10 cellular contexts compared by ENCODE assay signal in the genomic region with DNA sequence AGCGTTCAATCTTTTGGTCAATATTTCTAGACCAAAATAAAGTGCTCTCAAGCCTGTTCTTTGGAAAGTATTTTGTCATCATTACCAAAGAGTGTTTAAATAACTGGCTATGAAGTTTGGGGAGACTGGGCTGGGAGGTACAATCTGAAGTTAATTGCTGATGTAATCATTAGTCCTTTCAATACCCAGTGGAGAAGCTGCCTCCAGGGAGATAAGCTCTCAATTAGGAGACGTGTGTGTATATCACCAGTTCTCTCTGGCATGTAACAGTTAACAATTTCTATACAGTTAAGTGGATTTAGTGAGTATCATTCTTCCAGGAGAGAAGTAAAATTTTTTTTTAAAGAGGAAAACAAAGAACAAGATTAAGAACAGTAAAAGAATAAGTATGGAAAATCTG. TPM values are rescaled to one million over a fixed set of nuclear protein-coding genes. Genes with fewer than 3 reads are reported as not detected.
A peak's percentile ranks its signal among the peaks of the same experiment; 100 is the strongest.
DNase-seq lines count a peak whose midpoint lies in the region; ATAC-seq, FAIRE-seq and TF ChIP-seq lines count a peak whose summit lies in the region.
"Had no signal": no experiment of that assay in that cellular context is flagged by ENCODE, and none has a peak within 500 bp of the region (broad histone marks: within the 10 kb centered on the region; RNA-seq: fewer than 3 reads in every experiment).

No MANE protein-coding gene starts in this region.

- H3K23me2 ChIP-seq in H1 (ENCODE audit: low read depth, low read length) = peaks cover 15% of the 10 kb centered on the region

- H2BK120ac ChIP-seq in H1 (replicated peaks; ENCODE audit: low read depth, low read length) = no peak overlapping the region

- no peak overlapping the region for H3K4me3 ChIP-seq in PC-9
- H3K4me3 ChIP-seq in H1 (ENCODE audit: extremely low read depth in 1 of 4, insufficient read depth in 2 of 4, low read depth in 3 of 4, low read length in 4 of 4) = peak overlapping the region in 1 of 4 experiments; percentile 93; a peak in 4 of 8 replicates
- peak overlapping the region; percentile 95 for H3K4me3 ChIP-seq in thoracic aorta
- H3K4me3 ChIP-seq in lower leg skin (ENCODE audit: low read depth, poor library complexity, severe bottlenecking) = no peak overlapping the region

- H3K14ac ChIP-seq in H1 (ENCODE audit: insufficient read length) = no peak overlapping the region

- H3K56ac ChIP-seq in H1 (replicated peaks; ENCODE audit: insufficient read length, low read depth, low read length) = no peak overlapping the region

- no peak overlapping the region for H3K4me2 ChIP-seq in PC-9
- H3K4me2 ChIP-seq in H1 (ENCODE audit: insufficient read depth in 1 of 2, low read depth in 2 of 2, low read length in 2 of 2) = peak overlapping the region; percentile 89 to 100; a peak in 3 of 4 replicates

- H3K79me2 ChIP-seq in PC-9 (ENCODE audit: low read depth) (no peaks in the 10 kb centered on the region), H1 (ENCODE audit: control insufficient read depth in 1 of 2, insufficient read depth in 2 of 2, low read length in 2 of 2) (peaks cover 0 to 16% of the 10 kb centered on the region in 2 experiments; a peak in 2 of 4 replicates)

- H3K4me1 Mint-ChIP-seq in mesothelial cell of epicardium = peaks cover 63% of the 10 kb centered on the region

- H3K9me3 ChIP-seq in PC-9 (ENCODE audit: insufficient read depth, low read depth) (no peaks in the 10 kb centered on the region), H1 (ENCODE audit: insufficient read depth in 2 of 2, low read depth in 1 of 2, low read length in 1 of 2) (no peaks in the 10 kb centered on the region), thoracic aorta (no peaks in the 10 kb centered on the region)

- H3K4me3 Mint-ChIP-seq in mesothelial cell of epicardium = peak overlapping the region; percentile 65

- no peak for TF ChIP-seq RAD21 in H1 (IDR thresholded peaks at IDR 0.05 in 1 of 2, conservative IDR thresholded peaks at IDR 0.05 in 1 of 2; ENCODE audit: low read depth in 2 of 2, low read length in 2 of 2)

- no peak overlapping the region for H3K4ac ChIP-seq in H1 (replicated peaks; ENCODE audit: insufficient read length, low read depth, low read length)

- H3K27me3 Mint-ChIP-seq in mesothelial cell of epicardium (ENCODE audit: low read depth) = no peaks in the 10 kb centered on the region

- H3K4me1 ChIP-seq in PC-9 (replicated peaks; ENCODE audit: insufficient read depth) (peaks cover 26% of the 10 kb centered on the region), H1 (replicated peaks in 1 of 4; ENCODE audit: control insufficient read depth in 3 of 4, insufficient read depth in 4 of 4, low read length in 3 of 4) (peaks cover 5 to 13% (median 9%) of the 10 kb centered on the region in 4 experiments; a peak in 5 of 7 replicates), thoracic aorta (ENCODE audit: control insufficient read depth in 1 of 2, low read depth in 2 of 2) (peaks cover 32 to 50% of the 10 kb centered on the region in 2 donors)

- ATAC-seq in thoracic aorta (ENCODE audit: insufficient number of reproducible peaks, low FRiP score, low read depth) = no peak
- ATAC-seq in stimulated activated naive CD8-positive, alpha-beta T cell treated with anti-CD3 and anti-CD28 coated beads, Interleukin-15, Interleukin-2, amounts not matched to agents 100 U/mL and 50 U/mL, for 24 hours = no peak
- ATAC-seq in HG03457 (IDR thresholded peaks at IDR 0.05; ENCODE audit: unreplicated experiment) = no peak

- POLR2A ChIA-PET in PC-9 (lab: Charles Lee; ENCODE audit: unreplicated experiment) (interaction anchor here (0.7 kb wide), 1 partner anchor 82 kb away, joined by 3 read pairs; no protein-coding TSS in a partner anchor), H1 (lab: Charles Lee; ENCODE audit: partially characterized antibody) (interaction anchor here (5.3 to 5.5 kb wide), 2 partner anchors 8 to 21 kb away, joined by 34 read pairs; no protein-coding TSS in a partner anchor)

- no peaks in the 10 kb centered on the region for H3K36me3 ChIP-seq in PC-9 (ENCODE audit: low read depth)
- no peaks in the 10 kb centered on the region for H3K36me3 ChIP-seq in H1 (ENCODE audit: control insufficient read depth in 2 of 4, insufficient read depth in 4 of 4, low read length in 3 of 4)
- no peaks in the 10 kb centered on the region for H3K36me3 ChIP-seq in thoracic aorta

- no peak for FAIRE-seq in H1 (lab: Jason Lieb, UNC)
- FAIRE-seq: GM18507 had no signal

- peaks cover 22% of the 10 kb centered on the region; the same call in 1 of the 2 replicates for H3F3A ChIP-seq in PC-9 (ENCODE audit: insufficient read depth, low read depth)

- H2AK5ac ChIP-seq in H1 (ENCODE audit: low read depth, low read length) = no peak overlapping the region

- no peak overlapping the region for H2BK15ac ChIP-seq in H1 (ENCODE audit: low read length)

- no peak overlapping the region for H3K23ac ChIP-seq in H1 (ENCODE audit: insufficient read length)

- no peak overlapping the region for H2BK12ac ChIP-seq in H1 (ENCODE audit: low read depth, low read length)

- no peak overlapping the region for H3K18ac ChIP-seq in H1 (ENCODE audit: extremely low read depth, low read length)

- no peak for TF ChIP-seq POLR2A in H1 (IDR thresholded peaks at IDR 0.05; ENCODE audit: control extremely low read depth in 1 of 2, low read depth in 2 of 2, low read length in 2 of 2)
- no peak for TF ChIP-seq POLR2A in lower leg skin (IDR thresholded peaks at IDR 0.05)

- H3K9me3 Mint-ChIP-seq in mesothelial cell of epicardium = no peaks in the 10 kb centered on the region

- H3K27ac ChIP-seq in PC-9 (peak overlapping the region; percentile 69; the same call in 1 of the 2 replicates), H1 (ENCODE audit: low read depth, low read length) (no peak overlapping the region), thoracic aorta (peak overlapping the region; percentile 74 to 97)

- H4K20me1 ChIP-seq in PC-9 (ENCODE audit: insufficient read depth) (no peaks in the 10 kb centered on the region), H1 (replicated peaks in 1 of 2; ENCODE audit: control insufficient read depth in 1 of 2, insufficient read depth in 2 of 2, low read length in 2 of 2) (peaks cover 0 to 1% of the 10 kb centered on the region in 2 experiments)

- no peak overlapping the region for H4K8ac ChIP-seq in H1 (ENCODE audit: extremely low read depth, insufficient read depth, low read length)

- intact Hi-C loops in PC-9 (cut with micrococcal nuclease; ENCODE audit: unreplicated experiment) = no loop called here
- intact Hi-C loops in lower leg skin (cut with DNase I; ENCODE audit: low total_unique reads) = no loop called here

- H2AFZ ChIP-seq in PC-9 = no peak overlapping the region
- H2AFZ ChIP-seq in H1 (ENCODE audit: low read length) = no peak overlapping the region

- no peaks in the 10 kb centered on the region for H3K9me2 ChIP-seq in PC-9 (ENCODE audit: insufficient read depth)

- TF ChIP-seq CTCF in PC-9 (conservative IDR thresholded peaks at IDR 0.05) (no peak), H1 (IDR thresholded peaks at IDR 0.05; ENCODE audit: control extremely low read depth in 1 of 3, insufficient read depth in 1 of 3, low read depth in 1 of 3, low read length in 3 of 3) (no peak), mesothelial cell of epicardium (IDR thresholded peaks at IDR 0.05; ENCODE audit: unreplicated experiment) (no peak), thoracic aorta (IDR thresholded peaks at IDR 0.05) (no peak), lower leg skin (IDR thresholded peaks at IDR 0.05) (no peak)

- H2BK5ac ChIP-seq in H1 (ENCODE audit: low read depth, low read length) = no peak overlapping the region

- 60% methylated on average over 2 of the region's 2 CpGs; no CpG with 5 or more reads in 1 of the 2 experiments for WGBS in H1 (ENCODE audit: extremely low coverage in 1 of 2, insufficient coverage in 1 of 2, insufficient read length in 1 of 2, insufficient replicate concordance in 2 of 2, low coverage in 1 of 2, low lambda C conversion rate in 2 of 2, missing lambda C conversion rate in 1 of 2), 2 experiments
- 36 to 38% methylated on average over 2 of the region's 2 CpGs for WGBS in lower leg skin, 2 donors

- BruUV-seq in PC-9 (replicated peaks; lab: Mats Ljungman, UMichigan) = no TSS peak

- H2BK20ac ChIP-seq in H1 (ENCODE audit: low read length) = no peak overlapping the region

- no peak for TF ChIP-seq EP300 in H1 (IDR thresholded peaks at IDR 0.05; ENCODE audit: borderline replicate concordance in 1 of 2, low read depth in 2 of 2, low read length in 2 of 2)

- H3K36me3 Mint-ChIP-seq in mesothelial cell of epicardium = peaks cover 2% of the 10 kb centered on the region

- no peak overlapping the region for H3K9ac ChIP-seq in H1 (replicated peaks in 1 of 4; ENCODE audit: extremely low read depth in 1 of 4, low read depth in 3 of 4, low read length in 3 of 4)

- no peak overlapping the region for H4K5ac ChIP-seq in H1 (ENCODE audit: insufficient read length, low read depth, low read length)

- peak overlapping the region; percentile 23 for H3K27ac Mint-ChIP-seq in mesothelial cell of epicardium

- DNase-seq in PC-9 (peak in 1 of 2 experiments; percentile 4), H1 (ENCODE audit: low read depth in 1 of 2, low spot score in 2 of 2) (no peak), mesothelial cell of epicardium (ENCODE audit: low spot score in 2 of 2, unreplicated experiment in 2 of 2) (no peak), thoracic aorta (ENCODE audit: low spot score) (no peak), lower leg skin (ENCODE audit: low spot score in 2 of 2) (no peak), occipital lobe (lab: John Stamatoyannopoulos, UW) (no peak)
- no peak for DNase-seq in stimulated activated naive CD8-positive, alpha-beta T cell treated with anti-CD3 and anti-CD28 coated beads, Interleukin-15, Interleukin-2, amounts not matched to agents 100 U/mL and 50 U/mL, for 24 hours
- DNase-seq: caudate nucleus had no signal

- H3K79me1 ChIP-seq in H1 (ENCODE audit: low read depth, low read length) = peaks cover 4% of the 10 kb centered on the region; the same call in 1 of the 2 replicates

- no peaks in the 10 kb centered on the region for H3K27me3 ChIP-seq in PC-9 (ENCODE audit: insufficient read depth, low read depth)
- H3K27me3 ChIP-seq in H1 (replicated peaks in 1 of 4; ENCODE audit: control insufficient read depth in 3 of 4, extremely low read depth in 1 of 4, insufficient read depth in 3 of 4, low read length in 3 of 4) = peaks cover 0 to 18% (median 10%) of the 10 kb centered on the region in 4 experiments; a peak in 5 of 7 replicates
- no peaks in the 10 kb centered on the region for H3K27me3 ChIP-seq in thoracic aorta (replicated peaks; ENCODE audit: insufficient read depth)

- no peak overlapping the region for H4K91ac ChIP-seq in H1 (replicated peaks; ENCODE audit: insufficient read length, low read length)

- CTCF ChIA-PET in PC-9 (lab: Charles Lee) (no interaction called here), H1 (lab: Charles Lee; ENCODE audit: partially characterized antibody) (interaction anchor here (0.6 to 4.5 kb wide), 7 partner anchors 12 to 84 kb away, joined by 3 to 18 read pairs (median 3); no protein-coding TSS in a partner anchor)

RNA-seq across cellular contexts. Expression of gene COL4A1, which starts 1.4 kb away (rescaled TPM):
- total RNA-seq in PC-9 (2021) (12.3 and 24.5 TPM in 2 replicates), mesothelial cell of epicardium (341 to 362 TPM (median 347 TPM) in 3 replicates), thoracic aorta (100 to 1,000 TPM; 505 to 852 TPM), lower leg skin (100 to 1,000 TPM in 1 of 4 donors, 10 to 100 TPM in 3; 41.0 to 105 (median 56.7) TPM), occipital lobe (67.8 TPM)
- 82.0 and 91.0 TPM in 2 replicates for total RNA-seq in H1 (2021; fragmentation: NEBNext Ultra II Directional; extraction: Animal tissue kit (Norgen Biotek cat#: 25700))
- polyA plus RNA-seq in H1 (2011; rRNA removed) = 30.7 and 31.7 TPM in 2 replicates
- 31.3 TPM for polyA plus RNA-seq in H1 (2011; cell fraction: cytosol; rRNA removed)
- 69.4 TPM for polyA plus RNA-seq in H1 (2011; cell fraction: nucleus; rRNA removed)
- 39.8 to 46.7 TPM (median 43.8 TPM) in 4 replicates for polyA plus RNA-seq in H1 (2012, experiment 1 of 2)
- 17.1 TPM for polyA plus RNA-seq in H1 (2012, experiment 2 of 2)
- 88.0 TPM for polyA plus RNA-seq in H1 (2013, experiment 1 of 2)
- polyA plus RNA-seq in H1 (2013, experiment 2 of 2) = 83.1 TPM
- 46.9 and 65.9 TPM in 2 replicates for polyA minus RNA-seq in H1 (2011; rRNA and poly(A)+ RNA removed)
- polyA minus RNA-seq in H1 (2011; cell fraction: cytosol; rRNA and poly(A)+ RNA removed) = 44.9 TPM
- 51.4 TPM for polyA minus RNA-seq in H1 (2011; cell fraction: nucleus; rRNA and poly(A)+ RNA removed)

RNA-seq across cellular contexts. Expression of gene COL4A2, which starts 1.5 kb away (rescaled TPM):
- total RNA-seq in PC-9 (2021) (1.1 and 1.2 TPM in 2 replicates), mesothelial cell of epicardium (432 to 469 TPM (median 449 TPM) in 3 replicates), thoracic aorta (1,000 to 10,000 TPM in 1 of 2 donors, 100 to 1,000 TPM in 1; 999 to 1,135 TPM), lower leg skin (100 to 1,000 TPM in 1 of 4 donors, 10 to 100 TPM in 3; 40.8 to 119 (median 58.9) TPM), occipital lobe (56.8 TPM)
- 77.0 and 80.4 TPM in 2 replicates for total RNA-seq in H1 (2021; fragmentation: NEBNext Ultra II Directional; extraction: Animal tissue kit (Norgen Biotek cat#: 25700))
- 87.3 and 133 TPM in 2 replicates for polyA plus RNA-seq in H1 (2011; rRNA removed)
- polyA plus RNA-seq in H1 (2011; cell fraction: cytosol; rRNA removed) = 64.4 TPM
- polyA plus RNA-seq in H1 (2011; cell fraction: nucleus; rRNA removed) = 260 TPM
- 45.6 to 82.2 TPM (median 69.4 TPM) in 4 replicates for polyA plus RNA-seq in H1 (2012, experiment 1 of 2)
- 40.9 TPM for polyA plus RNA-seq in H1 (2012, experiment 2 of 2)
- polyA plus RNA-seq in H1 (2013, experiment 1 of 2) = 143 TPM
- polyA plus RNA-seq in H1 (2013, experiment 2 of 2) = 123 TPM
- polyA minus RNA-seq in H1 (2011; rRNA and poly(A)+ RNA removed) = 69.1 and 74.8 TPM in 2 replicates
- 78.9 TPM for polyA minus RNA-seq in H1 (2011; cell fraction: cytosol; rRNA and poly(A)+ RNA removed)
- 109 TPM for polyA minus RNA-seq in H1 (2011; cell fraction: nucleus; rRNA and poly(A)+ RNA removed)

Comparison
In these comparisons a context has a peak if more than half of its experiments do, and no peak if none do; other contexts are left out.
1. RNA of gene COL4A2, which starts 1.5 kb away (total RNA-seq): 999 to 1,135 TPM in thoracic aorta, 432 to 469 TPM in mesothelial cell of epicardium, 77.0 to 80.4 TPM in H1, 40.8 to 119 TPM in lower leg skin and 56.8 TPM in occipital lobe (single experiment); 1.1 to 1.2 TPM in PC-9; every median in the first group is over 10 times any median in the second.